1 cellular context compared by ENCODE assay signal in the genomic region with DNA sequence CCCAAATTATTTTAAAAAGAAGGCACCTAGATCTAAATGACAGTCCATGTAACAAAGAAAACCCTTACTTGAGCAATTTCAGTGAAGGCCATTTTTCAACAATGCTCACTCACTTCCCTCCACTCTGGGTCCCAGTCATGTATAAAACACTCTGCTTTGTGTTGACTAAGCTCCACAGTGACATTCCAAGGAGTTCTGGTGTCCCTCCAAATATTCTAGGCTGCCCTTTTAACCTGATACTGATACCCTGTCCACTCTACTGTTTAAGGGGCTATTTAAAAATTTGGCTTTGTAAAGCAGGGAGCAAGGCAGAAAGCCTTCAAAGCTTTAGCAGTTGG.
TF ChIP-seq lines count a peak whose summit lies in the region.

No MANE protein-coding gene starts in this region.

TF ChIP-seq in IMR-90, 13 proteins besides CTCF, POLR2A, EP300 and RAD21:
- TF ChIP-seq CEBPB (IDR thresholded peaks at IDR 0.05; ENCODE audit: low read depth, low read length) = peak; percentile 1; the same call in 1 of the 2 replicates
- no peak for TF ChIP-seq CHD1 (IDR thresholded peaks at IDR 0.05; ENCODE audit: low read depth, low read length)
- peak; percentile 29; the same call in 1 of the 2 replicates for TF ChIP-seq MAFK (IDR thresholded peaks at IDR 0.05; ENCODE audit: low read depth, low read length)
- no peak for TF ChIP-seq MAZ (IDR thresholded peaks at IDR 0.05; ENCODE audit: borderline replicate concordance, low read depth, low read length)
- no peak for TF ChIP-seq SMC3 (IDR thresholded peaks at IDR 0.05; ENCODE audit: low read depth, low read length)
- TF ChIP-seq, protein P1, sequence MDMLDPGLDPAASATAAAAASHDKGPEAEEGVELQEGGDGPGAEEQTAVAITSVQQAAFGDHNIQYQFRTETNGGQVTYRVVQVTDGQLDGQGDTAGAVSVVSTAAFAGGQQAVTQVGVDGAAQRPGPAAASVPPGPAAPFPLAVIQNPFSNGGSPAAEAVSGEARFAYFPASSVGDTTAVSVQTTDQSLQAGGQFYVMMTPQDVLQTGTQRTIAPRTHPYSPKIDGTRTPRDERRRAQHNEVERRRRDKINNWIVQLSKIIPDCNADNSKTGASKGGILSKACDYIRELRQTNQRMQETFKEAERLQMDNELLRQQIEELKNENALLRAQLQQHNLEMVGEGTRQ (IDR thresholded peaks at IDR 0.05; ENCODE audit: low read depth, low read length) = no peak
- TF ChIP-seq NFE2L2 (IDR thresholded peaks at IDR 0.05; ENCODE audit: low read depth, low read length) = no peak
- TF ChIP-seq BHLHE40 (IDR thresholded peaks at IDR 0.05; ENCODE audit: low read depth, low read length) = no peak
- TF ChIP-seq RFX5 (IDR thresholded peaks at IDR 0.05; ENCODE audit: low read depth, low read length) = no peak
- TF ChIP-seq, protein P2, sequence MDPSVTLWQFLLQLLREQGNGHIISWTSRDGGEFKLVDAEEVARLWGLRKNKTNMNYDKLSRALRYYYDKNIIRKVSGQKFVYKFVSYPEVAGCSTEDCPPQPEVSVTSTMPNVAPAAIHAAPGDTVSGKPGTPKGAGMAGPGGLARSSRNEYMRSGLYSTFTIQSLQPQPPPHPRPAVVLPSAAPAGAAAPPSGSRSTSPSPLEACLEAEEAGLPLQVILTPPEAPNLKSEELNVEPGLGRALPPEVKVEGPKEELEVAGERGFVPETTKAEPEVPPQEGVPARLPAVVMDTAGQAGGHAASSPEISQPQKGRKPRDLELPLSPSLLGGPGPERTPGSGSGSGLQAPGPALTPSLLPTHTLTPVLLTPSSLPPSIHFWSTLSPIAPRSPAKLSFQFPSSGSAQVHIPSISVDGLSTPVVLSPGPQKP (IDR thresholded peaks at IDR 0.05; ENCODE audit: borderline replicate concordance, low read depth, low read length) = no peak
- TF ChIP-seq MXI1 (IDR thresholded peaks at IDR 0.05; ENCODE audit: borderline replicate concordance, low read depth, low read length) = no peak
- no peak for TF ChIP-seq RCOR1 (IDR thresholded peaks at IDR 0.05; ENCODE audit: insufficient replicate concordance, low read length)
